20 cellular contexts compared by ENCODE assay signal in genomic region chr10:62562795-62563194, GRCh38.
"Had no signal": no experiment of that assay in that cellular context is flagged by ENCODE, and none has a peak within 500 bp of the region (broad histone marks: within the 10 kb centered on the region; RNA-seq: fewer than 3 reads in every experiment).

No MANE protein-coding gene starts in this region.

- H3K27me3 ChIP-seq: breast epithelium, testis, upper lobe of right lung had no signal

- H3K27ac Mint-ChIP-seq: activated CD4-positive, alpha-beta memory T cell treated with anti-CD3 and anti-CD28 coated beads, Interleukin-2, amount 10 ng/mL, durations not matched to agents 7 days and 5 days; activated naive CD4-positive, alpha-beta T cell treated with anti-CD3 and anti-CD28 coated beads for 36 hours; activated naive CD8-positive, alpha-beta T cell treated with anti-CD3 and anti-CD28 coated beads, Interleukin-2, amount 50 U/mL, for 24 hours; T-cell had no signal

- H3K36me3 Mint-ChIP-seq: T-cell had no signal

- H3K79me2 ChIP-seq: parathyroid adenoma had no signal

- H3K4me3 ChIP-seq: breast epithelium, lower lobe of right lung, testis, upper lobe of right lung had no signal

- H3K36me3 ChIP-seq: breast epithelium, lower lobe of right lung, upper lobe of right lung had no signal

- H3K9ac ChIP-seq: parathyroid adenoma, SK-N-SH had no signal

- H3K9me3 ChIP-seq: breast epithelium, lower lobe of right lung, SK-N-SH, testis, upper lobe of right lung had no signal

- H3K27ac ChIP-seq: epithelial cell of prostate, lower lobe of right lung, parathyroid adenoma had no signal

- H3K4me1 Mint-ChIP-seq: T-cell had no signal

- ATAC-seq: activated naive CD8-positive, alpha-beta T cell treated with anti-CD3 and anti-CD28 coated beads, Interleukin-2, amount 50 U/mL, for 24 hours; lower lobe of right lung; T-cell; upper lobe of right lung had no signal

- DNase-seq: activated CD4-positive, alpha-beta memory T cell treated with anti-CD3 and anti-CD28 coated beads, Interleukin-2, amount 10 ng/mL, durations not matched to agents 7 days and 5 days; activated naive CD4-positive, alpha-beta T cell treated with anti-CD3 and anti-CD28 coated beads for 36 hours; activated naive CD8-positive, alpha-beta T cell treated with anti-CD3 and anti-CD28 coated beads, Interleukin-2, amount 50 U/mL, for 24 hours; aorta; cerebellar nuclear complex; dermis blood vessel endothelial cell; foreskin melanocyte; head of caudate nucleus; left cardiac atrium; lower lobe of right lung; SK-N-SH; stimulated activated CD4-positive, alpha-beta T cell treated with anti-CD3 and anti-CD28 coated beads, Interleukin-2, amount 100 ng/mL, for 48 hours; stimulated activated naive CD4-positive, alpha-beta T cell treated with Interleukin-2 at 50 U/mL for 16 hours; T-cell; T-helper 9 cell; testis; upper lobe of right lung had no signal

- H3K4me1 ChIP-seq: lower lobe of right lung, upper lobe of right lung had no signal

- H3K9me3 Mint-ChIP-seq: activated CD4-positive, alpha-beta memory T cell treated with anti-CD3 and anti-CD28 coated beads, Interleukin-2, amount 10 ng/mL, durations not matched to agents 7 days and 5 days; activated naive CD4-positive, alpha-beta T cell treated with anti-CD3 and anti-CD28 coated beads for 36 hours; activated naive CD8-positive, alpha-beta T cell treated with anti-CD3 and anti-CD28 coated beads, Interleukin-2, amount 50 U/mL, for 24 hours had no signal

- H2AFZ ChIP-seq: parathyroid adenoma had no signal

- H3K4me3 Mint-ChIP-seq: activated CD4-positive, alpha-beta memory T cell treated with anti-CD3 and anti-CD28 coated beads, Interleukin-2, amount 10 ng/mL, durations not matched to agents 7 days and 5 days; activated naive CD4-positive, alpha-beta T cell treated with anti-CD3 and anti-CD28 coated beads for 36 hours; activated naive CD8-positive, alpha-beta T cell treated with anti-CD3 and anti-CD28 coated beads, Interleukin-2, amount 50 U/mL, for 24 hours; T-cell had no signal
